In genomic region chr4:931194-931959, GRCh38 we compare ENCODE assay signal across 2 cellular contexts.
TF ChIP-seq lines count a peak whose summit lies in the region.

No MANE protein-coding gene starts in this region.

TF ChIP-seq in HCT116, 20 proteins besides CTCF, POLR2A, EP300 and RAD21:
- no peak for TF ChIP-seq EZH2 (IDR thresholded peaks at IDR 0.05)
- no peak for TF ChIP-seq YY1 (IDR thresholded peaks at IDR 0.05; ENCODE audit: extremely low read depth, insufficient replicate concordance, low read depth, low read length)
- TF ChIP-seq ZNF274 (IDR thresholded peaks at IDR 0.05; ENCODE audit: low read depth, low read length) = no peak
- no peak for TF ChIP-seq SIN3A (IDR thresholded peaks at IDR 0.05; ENCODE audit: low read depth)
- TF ChIP-seq POLR2AphosphoS5 (IDR thresholded peaks at IDR 0.05; ENCODE audit: low read depth, low read length) = no peak
- TF ChIP-seq SP1 (IDR thresholded peaks at IDR 0.05; ENCODE audit: low read depth) = no peak
- no peak for TF ChIP-seq SRF (IDR thresholded peaks at IDR 0.05; ENCODE audit: low read depth)
- TF ChIP-seq FOSL1 (IDR thresholded peaks at IDR 0.05; ENCODE audit: low read depth) = no peak
- TF ChIP-seq EGR1 (IDR thresholded peaks at IDR 0.05; ENCODE audit: low read depth) = no peak
- TF ChIP-seq CBX3 (IDR thresholded peaks at IDR 0.05; ENCODE audit: low read depth) = no peak
- TF ChIP-seq, protein P1, sequence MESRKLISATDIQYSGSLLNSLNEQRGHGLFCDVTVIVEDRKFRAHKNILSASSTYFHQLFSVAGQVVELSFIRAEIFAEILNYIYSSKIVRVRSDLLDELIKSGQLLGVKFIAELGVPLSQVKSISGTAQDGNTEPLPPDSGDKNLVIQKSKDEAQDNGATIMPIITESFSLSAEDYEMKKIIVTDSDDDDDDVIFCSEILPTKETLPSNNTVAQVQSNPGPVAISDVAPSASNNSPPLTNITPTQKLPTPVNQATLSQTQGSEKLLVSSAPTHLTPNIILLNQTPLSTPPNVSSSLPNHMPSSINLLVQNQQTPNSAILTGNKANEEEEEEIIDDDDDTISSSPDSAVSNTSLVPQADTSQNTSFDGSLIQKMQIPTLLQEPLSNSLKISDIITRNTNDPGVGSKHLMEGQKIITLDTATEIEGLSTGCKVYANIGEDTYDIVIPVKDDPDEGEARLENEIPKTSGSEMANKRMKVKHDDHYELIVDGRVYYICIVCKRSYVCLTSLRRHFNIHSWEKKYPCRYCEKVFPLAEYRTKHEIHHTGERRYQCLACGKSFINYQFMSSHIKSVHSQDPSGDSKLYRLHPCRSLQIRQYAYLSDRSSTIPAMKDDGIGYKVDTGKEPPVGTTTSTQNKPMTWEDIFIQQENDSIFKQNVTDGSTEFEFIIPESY (IDR thresholded peaks at IDR 0.05; ENCODE audit: extremely low read depth, insufficient replicate concordance, low read length) = no peak

TF ChIP-seq in H1, 55 proteins besides CTCF, POLR2A, EP300 and RAD21:
- TF ChIP-seq SP2 (IDR thresholded peaks at IDR 0.05; ENCODE audit: low read length) (no peak), SUZ12 (IDR thresholded peaks at IDR 0.05; ENCODE audit: low read length) (no peak), RFX5 (IDR thresholded peaks at IDR 0.05; ENCODE audit: borderline replicate concordance, low read depth, low read length) (no peak), POLR2AphosphoS5 (IDR thresholded peaks at IDR 0.05; ENCODE audit: low read depth, low read length) (no peak), HDAC2 (IDR thresholded peaks at IDR 0.05; ENCODE audit: borderline replicate concordance in 1 of 2, low read depth in 2 of 2, low read length in 2 of 2) (no peak), SP1 (IDR thresholded peaks at IDR 0.05; ENCODE audit: low read depth, low read length) (no peak), RBBP5 (IDR thresholded peaks at IDR 0.05; ENCODE audit: borderline replicate concordance, low read depth, low read length) (no peak), JUN (IDR thresholded peaks at IDR 0.05; ENCODE audit: low read depth, low read length) (no peak), TEAD4 (IDR thresholded peaks at IDR 0.05; ENCODE audit: low read depth, low read length) (no peak), GABPA (IDR thresholded peaks at IDR 0.05; ENCODE audit: borderline replicate concordance, insufficient read depth, low read length) (no peak), SIRT6 (IDR thresholded peaks at IDR 0.05; ENCODE audit: low read length) (no peak), GTF2F1 (IDR thresholded peaks at IDR 0.05; ENCODE audit: borderline replicate concordance, low read depth, low read length) (no peak), CEBPB (IDR thresholded peaks at IDR 0.05; ENCODE audit: low read depth, low read length) (no peak), MAX (IDR thresholded peaks at IDR 0.05) (no peak), BCL11A (IDR thresholded peaks at IDR 0.05; ENCODE audit: low read depth in 2 of 2, low read length in 2 of 2) (no peak), ATF2 (IDR thresholded peaks at IDR 0.05; ENCODE audit: low read length) (no peak), KDM4A (IDR thresholded peaks at IDR 0.05; ENCODE audit: low read depth, low read length, severe bottlenecking) (no peak), ASH2L (IDR thresholded peaks at IDR 0.05; ENCODE audit: low read length) (no peak), KDM1A (IDR thresholded peaks at IDR 0.05; ENCODE audit: borderline replicate concordance, low read length) (no peak), ZNF274 (IDR thresholded peaks at IDR 0.05; ENCODE audit: borderline replicate concordance, extremely low read depth, low read length) (no peak)
